In genomic region chr5:16547200-16547842, GRCh38 we compare ENCODE assay signal across 1 cellular context.
TF ChIP-seq lines count a peak whose summit lies in the region.

No MANE protein-coding gene starts in this region.

TF ChIP-seq in K562, 482 proteins besides CTCF, POLR2A, EP300 and RAD21 (continued from another document):
- TF ChIP-seq ZBTB40 (IDR thresholded peaks at IDR 0.05) (no peak), ZBTB40 (CRISPR knock-in tag; IDR thresholded peaks at IDR 0.05) (no peak)
